ENCODE assay signal across 7 cellular contexts in the genomic region with DNA sequence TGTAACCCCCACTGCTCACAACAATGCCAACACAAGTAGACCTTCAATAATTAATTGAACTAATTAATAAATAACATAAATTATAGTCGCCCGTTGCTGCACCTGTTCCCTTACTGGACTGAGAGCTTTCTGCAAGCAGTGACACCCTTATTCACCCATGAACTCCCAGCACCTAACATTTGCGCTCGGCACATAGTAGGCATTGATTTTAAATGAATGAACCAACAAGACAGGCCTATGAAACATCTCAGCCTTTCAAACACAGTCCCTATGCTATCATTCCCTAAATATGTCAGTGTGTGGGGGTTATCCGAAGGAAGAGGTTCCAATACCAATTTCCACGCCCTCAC. TPM values are rescaled to one million over a fixed set of nuclear protein-coding genes. Genes with fewer than 3 reads are reported as not detected.
A peak's percentile ranks its signal among the peaks of the same experiment; 100 is the strongest.
DNase-seq lines count a peak whose midpoint lies in the region; ATAC-seq and TF ChIP-seq lines count a peak whose summit lies in the region.

No MANE protein-coding gene starts in this region.

- peak overlapping the region; percentile 78 for H3K4me3 ChIP-seq in iPS-20b (ENCODE audit: low read length)

- H3K4me1 Mint-ChIP-seq in HFFc6 (ENCODE audit: low read depth): peaks cover 58% of the 10 kb centered on the region
- H3K4me1 Mint-ChIP-seq in activated T-helper 17 cell treated with anti-CD3 and anti-CD28 coated beads, Interleukin-2, amount 50 U/mL, for 72 hours: peaks cover 42% of the 10 kb centered on the region
- H3K4me1 Mint-ChIP-seq in stimulated activated naive CD8-positive, alpha-beta T cell treated with anti-CD3 and anti-CD28 coated beads, Interleukin-15, amount 100 ng/mL, for 72 hours: peaks cover 81% of the 10 kb centered on the region

- DNase-seq in HFFc6: no peak
- DNase-seq in stimulated activated naive CD8-positive, alpha-beta T cell treated with anti-CD3 and anti-CD28 coated beads, Interleukin-15, amount 100 ng/mL, for 72 hours: no peak
- no peak for DNase-seq in DMS79 treated with DMSO at 0.1 percent for 48 hours (lab: John Stamatoyannopoulos, UW)
- no peak for DNase-seq in RKO (ENCODE audit: low spot score)
- no peak for DNase-seq in NCI-H510A (lab: John Stamatoyannopoulos, UW)

- peak overlapping the region; percentile 97 for H3K4me3 Mint-ChIP-seq in HFFc6
- H3K4me3 Mint-ChIP-seq in activated T-helper 17 cell treated with anti-CD3 and anti-CD28 coated beads, Interleukin-2, amount 50 U/mL, for 72 hours: peak overlapping the region; percentile 84
- peak overlapping the region; percentile 86 to 92 for H3K4me3 Mint-ChIP-seq in stimulated activated naive CD8-positive, alpha-beta T cell treated with anti-CD3 and anti-CD28 coated beads, Interleukin-15, amount 100 ng/mL, for 72 hours

- H3K27ac Mint-ChIP-seq in HFFc6: peak overlapping the region; percentile 90
- peak overlapping the region; percentile 85 for H3K27ac Mint-ChIP-seq in activated T-helper 17 cell treated with anti-CD3 and anti-CD28 coated beads, Interleukin-2, amount 50 U/mL, for 72 hours
- peak overlapping the region; percentile 96 to 97 for H3K27ac Mint-ChIP-seq in stimulated activated naive CD8-positive, alpha-beta T cell treated with anti-CD3 and anti-CD28 coated beads, Interleukin-15, amount 100 ng/mL, for 72 hours

- peaks cover 6% of the 10 kb centered on the region; the same call in 1 of the 2 replicates for H3K36me3 Mint-ChIP-seq in HFFc6 (ENCODE audit: low read depth)
- H3K36me3 Mint-ChIP-seq in activated T-helper 17 cell treated with anti-CD3 and anti-CD28 coated beads, Interleukin-2, amount 50 U/mL, for 72 hours (ENCODE audit: low read depth): peaks cover 5% of the 10 kb centered on the region

- no peaks in the 10 kb centered on the region; the same call in 1 of the 2 replicates for H3K27me3 Mint-ChIP-seq in HFFc6 (ENCODE audit: insufficient read depth)
- H3K27me3 Mint-ChIP-seq in activated T-helper 17 cell treated with anti-CD3 and anti-CD28 coated beads, Interleukin-2, amount 50 U/mL, for 72 hours: no peaks in the 10 kb centered on the region
- no peaks in the 10 kb centered on the region for H3K27me3 Mint-ChIP-seq in stimulated activated naive CD8-positive, alpha-beta T cell treated with anti-CD3 and anti-CD28 coated beads, Interleukin-15, amount 100 ng/mL, for 72 hours

- TF ChIP-seq CTCF in HFFc6 (IDR thresholded peaks at IDR 0.05): no peak

- peaks cover 12% of the 10 kb centered on the region; the same call in 1 of the 2 replicates for H3K4me1 ChIP-seq in iPS-20b (ENCODE audit: insufficient read depth, low read length)

- no peak for ATAC-seq in activated T-helper 17 cell treated with anti-CD3 and anti-CD28 coated beads, Interleukin-2, amount 50 U/mL, for 72 hours (replicated peaks)
- ATAC-seq in stimulated activated naive CD8-positive, alpha-beta T cell treated with anti-CD3 and anti-CD28 coated beads, Interleukin-15, amount 100 ng/mL, for 72 hours: no peak

- H3K9ac ChIP-seq in iPS-20b (ENCODE audit: low read depth, low read length): peak overlapping the region; percentile 65; the same call in 1 of the 2 replicates

- H3K27ac ChIP-seq in iPS-20b (ENCODE audit: low read length): no peak overlapping the region

- 0 out of 2 replicates have a peak, but pooled peaks cover 7% of the 10 kb centered on the region for H3K36me3 ChIP-seq in iPS-20b (ENCODE audit: insufficient read depth, low read depth, low read length)

- H3K9me3 Mint-ChIP-seq in HFFc6: no peaks in the 10 kb centered on the region
- no peaks in the 10 kb centered on the region for H3K9me3 Mint-ChIP-seq in activated T-helper 17 cell treated with anti-CD3 and anti-CD28 coated beads, Interleukin-2, amount 50 U/mL, for 72 hours
- no peaks in the 10 kb centered on the region for H3K9me3 Mint-ChIP-seq in stimulated activated naive CD8-positive, alpha-beta T cell treated with anti-CD3 and anti-CD28 coated beads, Interleukin-15, amount 100 ng/mL, for 72 hours

- H3K9me3 ChIP-seq in iPS-20b (ENCODE audit: insufficient read depth, low read depth, low read length): no peaks in the 10 kb centered on the region

- H3K27me3 ChIP-seq in iPS-20b (ENCODE audit: insufficient read depth, low read length): no peaks in the 10 kb centered on the region

RNA-seq across cellular contexts. Expression of gene THAP12, which starts 1.1 kb away (rescaled TPM):
- 10 to 100 TPM; 32.7 to 42.2 (median 36.3) TPM for total RNA-seq in HFFc6 (2021; fragmentation: NEBNext Ultra II Directional; extraction: Animal tissue kit (Norgen Biotek cat#: 25700))
- total RNA-seq in activated T-helper 17 cell treated with anti-CD3 and anti-CD28 coated beads, Interleukin-2, amount 50 U/mL, for 72 hours: 10 to 100 TPM; 25.5 to 39.6 TPM

RNA-seq across cellular contexts. Expression of gene GVQW3, which starts 1.3 kb away (rescaled TPM):
- total RNA-seq in HFFc6 (2021; fragmentation: NEBNext Ultra II Directional; extraction: Animal tissue kit (Norgen Biotek cat#: 25700)): 1 to 10 TPM in 1 of 6 experiments, under 1 TPM in 5; 0.31 to 1.6 (median 0.69) TPM
- total RNA-seq in activated T-helper 17 cell treated with anti-CD3 and anti-CD28 coated beads, Interleukin-2, amount 50 U/mL, for 72 hours: 1 to 10 TPM; 1.6 to 2.5 TPM
